8 cellular contexts compared by ENCODE assay signal in genomic region chr12:3885179-3886094, GRCh38. TPM values are rescaled to one million over a fixed set of nuclear protein-coding genes. Genes with fewer than 3 reads are reported as not detected.
DNase-seq lines count a peak whose midpoint lies in the region; ATAC-seq and TF ChIP-seq lines count a peak whose summit lies in the region.

No MANE protein-coding gene starts in this region.

- no peaks in the 10 kb centered on the region for H3K27me3 ChIP-seq in lung (ENCODE audit: control insufficient read depth, insufficient read depth)

- H3K36me3 ChIP-seq in HEK293 (ENCODE audit: control insufficient read depth in 2 of 2, insufficient read depth in 1 of 2, low read length in 2 of 2) (no peaks in the 10 kb centered on the region), SK-N-MC (ENCODE audit: insufficient read depth, low read length) (no peaks in the 10 kb centered on the region), lung (ENCODE audit: control insufficient read depth in 2 of 2, insufficient read depth in 2 of 2, low read length in 2 of 2) (no peaks in the 10 kb centered on the region)

- no peaks in the 10 kb centered on the region for H3K36me3 Mint-ChIP-seq in type B pancreatic cell

- no peaks in the 10 kb centered on the region for H3K9me3 ChIP-seq in HEK293 (ENCODE audit: control insufficient read depth, insufficient read depth, low read depth, low read length)
- no peaks in the 10 kb centered on the region for H3K9me3 ChIP-seq in SK-N-MC (ENCODE audit: low read depth, low read length)
- no peaks in the 10 kb centered on the region for H3K9me3 ChIP-seq in lung (ENCODE audit: control insufficient read depth in 2 of 2, insufficient read depth in 1 of 2, low read length in 1 of 2)

- H3K27ac ChIP-seq in HEK293 (ENCODE audit: extremely low read depth, low read depth, low read length) (no peak overlapping the region), SK-N-MC (peak overlapping the region; percentile 64), lung (ENCODE audit: low read depth in 1 of 2, low read length in 1 of 2) (no peak overlapping the region)

- ATAC-seq in lung (ENCODE audit: insufficient read depth, low FRiP score) (peak; percentile 64), GM18909 (IDR thresholded peaks at IDR 0.05; ENCODE audit: poor library complexity, unreplicated experiment) (no peak), HG02981 (IDR thresholded peaks at IDR 0.05; ENCODE audit: unreplicated experiment) (no peak)

- DNase-seq in DMS153 treated with DMSO at 0.1 percent for 48 hours (lab: John Stamatoyannopoulos, UW; ENCODE audit: unreplicated experiment): peak; percentile 9
- peak; percentile 57 for DNase-seq in SK-N-MC (ENCODE audit: low read depth, low spot score)
- DNase-seq in dedifferentiated amniotic fluid mesenchymal stem cell (ENCODE audit: extremely low spot score): peak; percentile 74
- no peak for DNase-seq in lung (ENCODE audit: low spot score)
- no peak for DNase-seq in type B pancreatic cell (ENCODE audit: extremely low spot score, unreplicated experiment)

- H3K4me1 Mint-ChIP-seq in type B pancreatic cell (ENCODE audit: unreplicated experiment): peaks cover 4% of the 10 kb centered on the region

- peaks cover 3% of the 10 kb centered on the region for H3K27me3 Mint-ChIP-seq in type B pancreatic cell

- CTCF ChIA-PET in HEK293 (lab: Yijun Ruan, JAX): interaction anchor here (0.6 to 7.5 kb wide), 48 partner anchors 9 to 1194 kb away, joined by 3 to 128 read pairs (median 4); no protein-coding TSS in a partner anchor

- H3K4me1 ChIP-seq in HEK293 (ENCODE audit: control insufficient read depth, insufficient read depth, low read length) (no peaks in the 10 kb centered on the region), lung (ENCODE audit: control insufficient read depth in 2 of 2, insufficient read depth in 2 of 2, low read length in 2 of 2) (peaks cover 0 to 1% of the 10 kb centered on the region in 2 donors)

- H3K9ac ChIP-seq in SK-N-MC (ENCODE audit: insufficient read length): peak overlapping the region; percentile 69

- no peak overlapping the region for H3K4me3 Mint-ChIP-seq in type B pancreatic cell

- H3K27ac Mint-ChIP-seq in type B pancreatic cell: no peak overlapping the region

- H3K4me3 ChIP-seq in HEK293 (ENCODE audit: low read depth, low read length) (no peak overlapping the region), SK-N-MC (peak overlapping the region; percentile 71), lung (no peak overlapping the region)

- peak; percentile 61 for TF ChIP-seq CTCF in HEK293 (tag by site-specific recombination; IDR thresholded peaks at IDR 0.05)
- peak; percentile 91 for TF ChIP-seq CTCF in lung (IDR thresholded peaks at IDR 0.05; ENCODE audit: control extremely low read depth, extremely low read depth)
- peak; percentile 94 for TF ChIP-seq CTCF in type B pancreatic cell (conservative IDR thresholded peaks at IDR 0.05)

- no peaks in the 10 kb centered on the region for H3K9me3 Mint-ChIP-seq in type B pancreatic cell

- POLR2A ChIA-PET in HEK293 (lab: Yijun Ruan, JAX): no interaction called here

- 33 to 46% methylated on average over 9 of the region's 9 CpGs for WGBS in lung, 2 donors

TF ChIP-seq in HEK293, 187 proteins besides CTCF, POLR2A, EP300 and RAD21:
- TF ChIP-seq IKZF3 (tag by site-specific recombination; IDR thresholded peaks at IDR 0.05) (no peak), ZNF2 (tag by site-specific recombination; IDR thresholded peaks at IDR 0.05) (0 out of 2 replicates have a peak, but pooled peaks have one; percentile 33), ZNF660 (tag by site-specific recombination; IDR thresholded peaks at IDR 0.05) (peak; percentile 80), ZNF654 (tag by site-specific recombination; IDR thresholded peaks at IDR 0.05; ENCODE audit: low read depth) (peak; percentile 96), ZBTB17 (tag by site-specific recombination; IDR thresholded peaks at IDR 0.05) (0 out of 2 replicates have a peak, but pooled peaks have one; percentile 38), PRDM1 (tag by site-specific recombination; IDR thresholded peaks at IDR 0.05) (peak; percentile 74), ZNF398 (tag by site-specific recombination; IDR thresholded peaks at IDR 0.05) (no peak), SP7 (tag by site-specific recombination; IDR thresholded peaks at IDR 0.05) (0 out of 2 replicates have a peak, but pooled peaks have one; percentile 28)

RNA-seq across cellular contexts. Expression of gene PARP11, which starts 12.2 kb away (rescaled TPM):
- 10 to 100 TPM; 12.5 to 12.8 TPM for total RNA-seq in lung
- polyA plus RNA-seq in lung: 1 to 10 TPM; 2.7 to 3.7 TPM
- total RNA-seq in type B pancreatic cell (ENCODE audit: low replicate concordance): 14.4 and 14.5 TPM in 2 replicates

Comparison
In these comparisons a context has a peak if more than half of its experiments do, and no peak if none do; other contexts are left out.
1. DNase-seq: peak in DMS153 treated with DMSO at 0.1 percent for 48 hours (single experiment), SK-N-MC (single experiment) and dedifferentiated amniotic fluid mesenchymal stem cell (single experiment); none in lung (single experiment) and type B pancreatic cell (single experiment).
2. Peak in every context shown above with its lines, with median percentiles within 50 percentile points of each other: CTCF ChIP-seq.